11 cellular contexts compared by ENCODE assay signal in the genomic region with DNA sequence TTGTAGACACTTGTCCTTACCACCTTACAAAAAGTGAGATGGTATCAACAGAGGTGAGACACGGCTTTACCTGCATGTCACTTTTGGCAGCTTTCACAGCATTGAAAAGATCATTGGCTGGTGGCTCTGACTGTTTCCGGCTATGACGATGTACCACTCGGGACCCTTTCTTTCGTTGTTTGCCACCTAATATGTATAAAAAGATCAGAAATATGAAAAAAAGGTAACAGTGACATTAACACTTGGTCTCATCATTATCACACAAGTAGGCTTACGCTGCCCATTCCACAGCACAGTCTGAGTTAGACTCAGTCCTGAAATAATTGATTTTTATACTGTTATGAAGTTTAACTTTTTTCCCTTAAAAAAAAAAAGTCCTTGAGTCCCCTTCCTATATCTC. TPM values are rescaled to one million over a fixed set of nuclear protein-coding genes. Genes with fewer than 3 reads are reported as not detected.
DNase-seq lines count a peak whose midpoint lies in the region; ATAC-seq and TF ChIP-seq lines count a peak whose summit lies in the region.
"Not testable (repeated sequence)": the region's sequence is repeated elsewhere in the genome, so short reads cannot be mapped to it uniquely, and the experiment has no call there.
"Had no signal": no experiment of that assay in that cellular context is flagged by ENCODE, and none has a peak within 500 bp of the region (broad histone marks: within the 10 kb centered on the region; RNA-seq: fewer than 3 reads in every experiment).

No MANE protein-coding gene starts in this region.

- not testable (repeated sequence) for DNase-seq in Caco-2; GM23338 (ENCODE audit: low spot score); PC-9; central memory CD8-positive, alpha-beta T cell (ENCODE audit: low spot score in 2 of 2)
- DNase-seq in activated CD4-positive, alpha-beta T cell treated with anti-CD3 and anti-CD28 coated beads, Interleukin-2, amount 10 ng/mL, durations not matched to agents 24 days and 14 days: peak; percentile 40

- H3K9me3 ChIP-seq in Caco-2; OCI-LY1 (ENCODE audit: low read length); PC-9 (ENCODE audit: insufficient read depth, low read depth); SU-DHL-6 (ENCODE audit: insufficient read depth, low read length): not testable (repeated sequence)

- not testable (repeated sequence) for H3K27me3 ChIP-seq in Caco-2 (replicated peaks; ENCODE audit: control insufficient read depth, insufficient read depth, low read length); GM23338 (ENCODE audit: insufficient read depth); OCI-LY1 (ENCODE audit: insufficient read depth, low read length); PC-9 (ENCODE audit: insufficient read depth, low read depth); SU-DHL-6 (ENCODE audit: low read length)

- not testable (repeated sequence) for H3K4me2 ChIP-seq in GM23338
- H3K4me2 ChIP-seq in OCI-LY1 (ENCODE audit: low read length) (peak overlapping the region; percentile 95), PC-9 (0 out of 2 replicates have a peak overlapping the region, but pooled peaks have one; percentile 47), SU-DHL-6 (ENCODE audit: low read depth, low read length, poor library complexity, severe bottlenecking) (peak overlapping the region; percentile 83)

- H4K20me1 ChIP-seq in GM23338 (replicated peaks; ENCODE audit: insufficient read depth); OCI-LY1 (ENCODE audit: insufficient read depth, low read length); PC-9 (ENCODE audit: insufficient read depth); SU-DHL-6 (ENCODE audit: low read depth, low read length): not testable (repeated sequence)

- H3K36me3 ChIP-seq in Caco-2 (ENCODE audit: control insufficient read depth, insufficient read depth, low read length); GM23338 (ENCODE audit: insufficient read depth); PC-9 (ENCODE audit: low read depth); SU-DHL-6 (ENCODE audit: low read length): not testable (repeated sequence)
- H3K36me3 ChIP-seq in OCI-LY1 (ENCODE audit: insufficient read depth, low read length): peaks cover 49% of the 10 kb centered on the region

- H3K36me3 Mint-ChIP-seq in Caco-2 (ENCODE audit: insufficient read depth, unreplicated experiment); GM23338 (ENCODE audit: low read depth); activated CD4-positive, alpha-beta T cell treated with anti-CD3 and anti-CD28 coated beads, Interleukin-2, amount 10 ng/mL, durations not matched to agents 24 days and 14 days (ENCODE audit: low read depth); central memory CD8-positive, alpha-beta T cell (ENCODE audit: insufficient read depth): not testable (repeated sequence)

- CTCF ChIA-PET in Caco-2 (lab: Charles Lee); PC-9 (lab: Charles Lee): not testable (repeated sequence)

- H2AFZ ChIP-seq in GM23338; OCI-LY1 (ENCODE audit: low read length); PC-9; SU-DHL-6 (ENCODE audit: low read depth, low read length, severe bottlenecking): not testable (repeated sequence)

- H3K4me1 Mint-ChIP-seq in Caco-2 (ENCODE audit: low read depth, unreplicated experiment) (peaks cover 11% of the 10 kb centered on the region), GM23338 (peaks cover 20% of the 10 kb centered on the region)
- not testable (repeated sequence) for H3K4me1 Mint-ChIP-seq in activated CD4-positive, alpha-beta T cell treated with anti-CD3 and anti-CD28 coated beads, Interleukin-2, amount 10 ng/mL, durations not matched to agents 24 days and 14 days; central memory CD8-positive, alpha-beta T cell

- peak overlapping the region; percentile 24 for H3K4me3 Mint-ChIP-seq in Caco-2 (ENCODE audit: unreplicated experiment)
- not testable (repeated sequence) for H3K4me3 Mint-ChIP-seq in GM23338; activated CD4-positive, alpha-beta T cell treated with anti-CD3 and anti-CD28 coated beads, Interleukin-2, amount 10 ng/mL, durations not matched to agents 24 days and 14 days
- H3K4me3 Mint-ChIP-seq in central memory CD8-positive, alpha-beta T cell: peak overlapping the region; percentile 62

- ATAC-seq in GM23338; central memory CD8-positive, alpha-beta T cell (replicated peaks; ENCODE audit: extremely low read depth, poor library complexity, severe bottlenecking): not testable (repeated sequence)

- not testable (repeated sequence) for H3K27ac Mint-ChIP-seq in Caco-2 (ENCODE audit: unreplicated experiment); activated CD4-positive, alpha-beta T cell treated with anti-CD3 and anti-CD28 coated beads, Interleukin-2, amount 10 ng/mL, durations not matched to agents 24 days and 14 days
- peak overlapping the region; percentile 37; the same call in 1 of the 2 replicates for H3K27ac Mint-ChIP-seq in GM23338
- peak overlapping the region; percentile 93 for H3K27ac Mint-ChIP-seq in central memory CD8-positive, alpha-beta T cell (ENCODE audit: low read depth)

- POLR2A ChIA-PET in Caco-2 (lab: Charles Lee); PC-9 (lab: Charles Lee; ENCODE audit: unreplicated experiment): not testable (repeated sequence)

- BruUV-seq in Caco-2 (replicated peaks; lab: Mats Ljungman, UMichigan); PC-9 (replicated peaks; lab: Mats Ljungman, UMichigan): not testable (repeated sequence)

- intact Hi-C loops in Caco-2 (cut with micrococcal nuclease; ENCODE audit: unreplicated experiment); PC-9 (cut with micrococcal nuclease; ENCODE audit: unreplicated experiment); activated CD4-positive, alpha-beta T cell treated with anti-CD3 and anti-CD28 coated beads, Interleukin-2, amount 10 ng/mL, durations not matched to agents 24 days and 14 days (cut with micrococcal nuclease): not testable (repeated sequence)

- TF ChIP-seq CTCF in Caco-2 (IDR thresholded peaks at IDR 0.05; ENCODE audit: insufficient read depth in 1 of 2, low read depth in 1 of 2, low read length in 1 of 2, severe bottlenecking in 1 of 2, unreplicated experiment in 1 of 2); GM23338 (conservative IDR thresholded peaks at IDR 0.05; ENCODE audit: low read depth in 2 of 2); OCI-LY1 (IDR thresholded peaks at IDR 0.05; ENCODE audit: low read length); PC-9 (conservative IDR thresholded peaks at IDR 0.05); SU-DHL-6 (IDR thresholded peaks at IDR 0.05; ENCODE audit: insufficient read depth, low read length, poor library complexity, severe bottlenecking): not testable (repeated sequence)

- H3K4me3 ChIP-seq in Caco-2 (ENCODE audit: low read depth, low read length); GM23338; PC-9: not testable (repeated sequence)
- H3K4me3 ChIP-seq in OCI-LY1 (ENCODE audit: low read depth, low read length, poor library complexity, severe bottlenecking): peak overlapping the region; percentile 84
- peak overlapping the region; percentile 71 for H3K4me3 ChIP-seq in SU-DHL-6 (ENCODE audit: insufficient read depth, low read length, poor library complexity, severe bottlenecking)

- H3K27me3 Mint-ChIP-seq in Caco-2 (ENCODE audit: insufficient read depth, unreplicated experiment): not testable (repeated sequence)
- H3K27me3 Mint-ChIP-seq in GM23338 (ENCODE audit: insufficient read depth, low read depth, poor library complexity): peaks cover 24% of the 10 kb centered on the region
- peaks cover 16% of the 10 kb centered on the region for H3K27me3 Mint-ChIP-seq in activated CD4-positive, alpha-beta T cell treated with anti-CD3 and anti-CD28 coated beads, Interleukin-2, amount 10 ng/mL, durations not matched to agents 24 days and 14 days
- peaks cover 18% of the 10 kb centered on the region for H3K27me3 Mint-ChIP-seq in central memory CD8-positive, alpha-beta T cell

- H3K9me2 ChIP-seq in GM23338 (ENCODE audit: insufficient read depth); OCI-LY1 (ENCODE audit: low read depth, low read length); PC-9 (ENCODE audit: insufficient read depth); SU-DHL-6 (replicated peaks; ENCODE audit: insufficient read depth, low read length): not testable (repeated sequence)

- not testable (repeated sequence) for H3K27ac ChIP-seq in GM23338 (ENCODE audit: low read depth); PC-9
- peak overlapping the region; percentile 99 for H3K27ac ChIP-seq in OCI-LY1 (ENCODE audit: low read depth, low read length, poor library complexity, severe bottlenecking)
- peak overlapping the region; percentile 96 for H3K27ac ChIP-seq in SU-DHL-6 (ENCODE audit: low read depth, low read length)

- peak overlapping the region; percentile 97 for H3K9ac ChIP-seq in OCI-LY1 (ENCODE audit: low read length)
- peak overlapping the region; percentile 76 for H3K9ac ChIP-seq in SU-DHL-6 (ENCODE audit: low read length)

- not testable (repeated sequence) for H3K79me2 ChIP-seq in GM23338 (replicated peaks; ENCODE audit: insufficient read depth); OCI-LY1 (ENCODE audit: insufficient read depth, low read length); PC-9 (ENCODE audit: low read depth)
- H3K79me2 ChIP-seq in SU-DHL-6 (ENCODE audit: insufficient read depth, low read length): peaks cover 40% of the 10 kb centered on the region

- not testable (repeated sequence) for H3K4me1 ChIP-seq in Caco-2; GM23338 (ENCODE audit: insufficient read depth); PC-9 (replicated peaks; ENCODE audit: insufficient read depth)
- peaks cover 94% of the 10 kb centered on the region for H3K4me1 ChIP-seq in OCI-LY1 (ENCODE audit: insufficient read depth, low read length, severe bottlenecking)

- H3F3A ChIP-seq in GM23338 (replicated peaks; ENCODE audit: low read depth); OCI-LY1 (ENCODE audit: insufficient read depth, low read length); PC-9 (ENCODE audit: insufficient read depth, low read depth): not testable (repeated sequence)
- peaks cover 88% of the 10 kb centered on the region for H3F3A ChIP-seq in SU-DHL-6 (ENCODE audit: insufficient read depth)

- H3K9me3 Mint-ChIP-seq in Caco-2 (ENCODE audit: unreplicated experiment); GM23338; activated CD4-positive, alpha-beta T cell treated with anti-CD3 and anti-CD28 coated beads, Interleukin-2, amount 10 ng/mL, durations not matched to agents 24 days and 14 days; central memory CD8-positive, alpha-beta T cell: not testable (repeated sequence)

RNA-seq across cellular contexts. Expression of a gene that starts 29.1 kb away (rescaled TPM):
- not detected in 2 replicates for total RNA-seq in Caco-2 (2022)
- not detected in 2 replicates for total RNA-seq in GM23338 (2014; rRNA removed; shearing (Covaris generic))
- polyA plus RNA-seq in GM23338 (2016; fragmentation: Nextera tagmentation; extraction: Ambion mirVana): 0.97 TPM in 1 of 2 replicates, not detected in the other
- not detected in 2 replicates for total RNA-seq in PC-9 (2021)
- not detected in 2 replicates for total RNA-seq in activated CD4-positive, alpha-beta T cell treated with anti-CD3 and anti-CD28 coated beads, Interleukin-2, amount 10 ng/mL, durations not matched to agents 24 days and 14 days
- total RNA-seq: A673; CD4-positive, alpha-beta T cell; CD8-positive, alpha-beta T cell had no signal
- polyA plus RNA-seq: AG04450 had no signal

RNA-seq across cellular contexts. Expression of a gene that starts 40.5 kb away (rescaled TPM):
- total RNA-seq in Caco-2 (2022) (8.1 and 10.6 TPM in 2 replicates), PC-9 (2021) (12.1 and 18.4 TPM in 2 replicates)
- total RNA-seq in GM23338 (2014; rRNA removed; shearing (Covaris generic)): 21.9 and 30.3 TPM in 2 replicates
- polyA plus RNA-seq in GM23338 (2016; fragmentation: Nextera tagmentation; extraction: Ambion mirVana): 5.6 and 8.7 TPM in 2 replicates
- 2.9 and 3.1 TPM in 2 replicates for total RNA-seq in activated CD4-positive, alpha-beta T cell treated with anti-CD3 and anti-CD28 coated beads, Interleukin-2, amount 10 ng/mL, durations not matched to agents 24 days and 14 days
